Comparison of ENCODE assay signal across 21 cellular contexts in genomic region chr6:11425876-11426275, GRCh38.
"Had no signal": no experiment of that assay in that cellular context is flagged by ENCODE, and none has a peak within 500 bp of the region (broad histone marks: within the 10 kb centered on the region; RNA-seq: fewer than 3 reads in every experiment).

No MANE protein-coding gene starts in this region.

- DNase-seq: activated B cell treated with CpG ODN at 0.5 μM for 24 hours; activated CD8-positive, alpha-beta memory T cell treated with anti-CD3 and anti-CD28 coated beads for 24 hours; activated naive CD4-positive, alpha-beta T cell treated with Interleukin-2 at 50 U/mL for 16 hours; aorta; dorsolateral prefrontal cortex; endodermal cell; erythroblast; heart right ventricle; left cardiac atrium; natural killer cell; right cardiac atrium; small intestine; stimulated activated CD4-positive, alpha-beta T cell treated with anti-CD3 and anti-CD28 coated beads, Interleukin-4, amount 100 ng/mL, for 24 hours; stimulated activated naive CD4-positive, alpha-beta T cell had no signal

- H3K4me3 Mint-ChIP-seq: activated B cell treated with CpG ODN at 0.5 μM for 24 hours; activated CD4-positive, alpha-beta T cell treated with anti-CD3 and anti-CD28 coated beads, Interleukin-2, amount 10 ng/mL, durations not matched to agents 24 days and 14 days; activated T-helper 1 cell treated with anti-CD3 and anti-CD28 coated beads, Interleukin-12 subunit alpha, Interleukin-12 subunit beta, Interleukin-2, Interleukin-4 antibody, amounts not matched to agents 30 ng/mL and 10 ng/mL and 1 ng/mL, durations not matched to agents 14 hours and 24 hours and 36 hours; endodermal cell; natural killer cell; T-helper 1 cell treated with Interleukin-12 subunit alpha and Interleukin-12 subunit beta and Interleukin-4 antibody, amounts not matched to agents 30 μg/mL and 1 μg/mL, for 36 hours had no signal

- H3K27ac ChIP-seq: cardiac muscle cell, gastroesophageal sphincter, heart right ventricle, prostate gland had no signal

- ATAC-seq: heart right ventricle, natural killer cell, right cardiac atrium, SK-N-SH treated with all-trans-retinoic acid at 6 μM for 48 hours had no signal

- H3K36me3 ChIP-seq: cardiac muscle cell, gastroesophageal sphincter, heart right ventricle, prostate gland had no signal

- H3K36me3 Mint-ChIP-seq: natural killer cell had no signal

- H3K4me1 ChIP-seq: prostate gland had no signal

- H3K27me3 Mint-ChIP-seq: activated B cell treated with CpG ODN at 0.5 μM for 24 hours; activated CD4-positive, alpha-beta T cell treated with anti-CD3 and anti-CD28 coated beads, Interleukin-2, amount 10 ng/mL, durations not matched to agents 24 days and 14 days had no signal

- H3K27me3 ChIP-seq: cardiac muscle cell, dorsolateral prefrontal cortex, gastroesophageal sphincter, heart right ventricle had no signal

- FAIRE-seq: small intestine had no signal

- H3K4me3 ChIP-seq: cardiac muscle cell, dorsolateral prefrontal cortex, gastroesophageal sphincter, heart right ventricle, prostate gland had no signal

- H3K27ac Mint-ChIP-seq: activated B cell treated with CpG ODN at 0.5 μM for 24 hours; activated CD4-positive, alpha-beta T cell treated with anti-CD3 and anti-CD28 coated beads, Interleukin-2, amount 10 ng/mL, durations not matched to agents 24 days and 14 days; activated T-helper 1 cell treated with anti-CD3 and anti-CD28 coated beads, Interleukin-12 subunit alpha, Interleukin-12 subunit beta, Interleukin-2, Interleukin-4 antibody, amounts not matched to agents 30 ng/mL and 10 ng/mL and 1 ng/mL, durations not matched to agents 14 hours and 24 hours and 36 hours; endodermal cell; natural killer cell; T-helper 1 cell treated with Interleukin-12 subunit alpha and Interleukin-12 subunit beta and Interleukin-4 antibody, amounts not matched to agents 30 μg/mL and 1 μg/mL, for 36 hours had no signal

- H3K9me3 Mint-ChIP-seq: activated B cell treated with CpG ODN at 0.5 μM for 24 hours; activated CD4-positive, alpha-beta T cell treated with anti-CD3 and anti-CD28 coated beads, Interleukin-2, amount 10 ng/mL, durations not matched to agents 24 days and 14 days; endodermal cell; natural killer cell had no signal

- H3K9me3 ChIP-seq: gastroesophageal sphincter, prostate gland had no signal
